Comparison of ENCODE assay signal across 13 cellular contexts in genomic region chr1:32496127-32496526, GRCh38. TPM values are rescaled to one million over a fixed set of nuclear protein-coding genes. Genes with fewer than 3 reads are reported as not detected.
DNase-seq lines count a peak whose midpoint lies in the region; ATAC-seq and TF ChIP-seq lines count a peak whose summit lies in the region.
"Had no signal": no experiment of that assay in that cellular context is flagged by ENCODE, and none has a peak within 500 bp of the region (broad histone marks: within the 10 kb centered on the region; RNA-seq: fewer than 3 reads in every experiment).

No MANE protein-coding gene starts in this region.

- H3K4me3 Mint-ChIP-seq in activated T-helper 17 cell treated with anti-CD3 and anti-CD28 coated beads, Interleukin-2, amount 50 U/mL, for 72 hours = peak overlapping the region; percentile 53
- no peak overlapping the region for H3K4me3 Mint-ChIP-seq in endodermal cell
- H3K4me3 Mint-ChIP-seq: activated CD4-positive, alpha-beta memory T cell treated with anti-CD3 and anti-CD28 coated beads for 36 hours; activated naive CD8-positive, alpha-beta T cell treated with anti-CD3 and anti-CD28 coated beads, Interleukin-2, amount 50 U/mL, for 24 hours had no signal

- H3K4me2 ChIP-seq in IMR-90 (ENCODE audit: low read depth, low read length) (peak overlapping the region; percentile 86), MM.1S (ENCODE audit: low read depth, low read length) (no peak overlapping the region)

- H3K36me3 ChIP-seq in IMR-90 (ENCODE audit: control insufficient read depth, insufficient read depth, low read length) (no peaks in the 10 kb centered on the region), sigmoid colon (no peaks in the 10 kb centered on the region), MM.1S (replicated peaks; ENCODE audit: insufficient read depth, low read length) (no peaks in the 10 kb centered on the region), endodermal cell (ENCODE audit: control insufficient read depth, insufficient read depth, low read length) (no peaks in the 10 kb centered on the region), colonic mucosa (no peaks in the 10 kb centered on the region)

- H3K4me1 ChIP-seq in IMR-90 (ENCODE audit: control insufficient read depth, insufficient read depth, low read length) (peaks cover 3% of the 10 kb centered on the region), sigmoid colon (peaks cover 0 to 25% (median 10%) of the 10 kb centered on the region in 4 donors), MM.1S (ENCODE audit: low read length) (peaks cover 3% of the 10 kb centered on the region; the same call in 1 of the 2 replicates), endodermal cell (ENCODE audit: control insufficient read depth, insufficient read depth, low read length) (no peaks in the 10 kb centered on the region), colonic mucosa (no peaks in the 10 kb centered on the region)

- H4K5ac ChIP-seq in IMR-90 (ENCODE audit: low read depth, low read length) = no peak overlapping the region

- peak overlapping the region; percentile 60 for H3K27ac Mint-ChIP-seq in activated T-helper 17 cell treated with anti-CD3 and anti-CD28 coated beads, Interleukin-2, amount 50 U/mL, for 72 hours
- no peak overlapping the region for H3K27ac Mint-ChIP-seq in endodermal cell
- H3K27ac Mint-ChIP-seq: activated CD4-positive, alpha-beta memory T cell treated with anti-CD3 and anti-CD28 coated beads for 36 hours; activated naive CD8-positive, alpha-beta T cell treated with anti-CD3 and anti-CD28 coated beads, Interleukin-2, amount 50 U/mL, for 24 hours had no signal

- H4K91ac ChIP-seq in IMR-90 (ENCODE audit: insufficient read depth, low read depth, low read length) = no peak overlapping the region

- no peak overlapping the region for H3K27ac ChIP-seq in IMR-90 (ENCODE audit: insufficient read depth, low read length)
- peak overlapping the region; percentile 17 to 57 (median 52) for H3K27ac ChIP-seq in sigmoid colon
- H3K27ac ChIP-seq in MM.1S (ENCODE audit: low read length) = no peak overlapping the region
- no peak overlapping the region for H3K27ac ChIP-seq in endodermal cell (ENCODE audit: low read depth, low read length)
- H3K27ac ChIP-seq in colonic mucosa = no peak overlapping the region

- no peak overlapping the region for H2BK15ac ChIP-seq in IMR-90 (ENCODE audit: low read depth, low read length)

- H2AFZ ChIP-seq in IMR-90 (replicated peaks; ENCODE audit: low read length, poor library complexity) = no peak overlapping the region
- H2AFZ ChIP-seq in MM.1S (ENCODE audit: low read length) = no peak overlapping the region

- peak; percentile 55 for DNase-seq in IMR-90
- DNase-seq in foreskin fibroblast = peak; percentile 48 to 68
- no peak for DNase-seq in sigmoid colon
- no peak for DNase-seq in MM.1S
- no peak for DNase-seq in retina
- no peak for DNase-seq in endodermal cell
- no peak for DNase-seq in colonic mucosa
- DNase-seq: activated CD4-positive, alpha-beta memory T cell treated with anti-CD3 and anti-CD28 coated beads for 36 hours; activated naive CD8-positive, alpha-beta T cell treated with anti-CD3 and anti-CD28 coated beads, Interleukin-2, amount 50 U/mL, for 24 hours; Caco-2; NCI-H146 had no signal

- no peak for TF ChIP-seq POLR2A in IMR-90 (IDR thresholded peaks at IDR 0.05; ENCODE audit: low read depth, low read length)
- no peak for TF ChIP-seq POLR2A in sigmoid colon (IDR thresholded peaks at IDR 0.05)

- intact Hi-C loops in IMR-90 (cut with micrococcal nuclease) (no loop called here), sigmoid colon (cut with DNase I) (loop anchor here (5.0 kb wide), 1 partner anchor 156 kb away; the partner anchor contains the start of genes RBBP4 and ZBTB8OS), colonic mucosa (cut with DNase I) (no loop called here)

- no peak overlapping the region for H3K14ac ChIP-seq in IMR-90 (replicated peaks; ENCODE audit: low read depth, low read length)

- WGBS in IMR-90 (ENCODE audit: extremely low coverage in 2 of 2, insufficient read length in 1 of 2), 2 experiments = no CpG with 5 or more reads among the region's 5 CpGs
- 65 to 86% methylated on average over 5 of the region's 5 CpGs for WGBS in sigmoid colon, 2 donors
- WGBS in endodermal cell (ENCODE audit: insufficient coverage in 1 of 2, insufficient read length in 1 of 2), 2 experiments = 97 to 99% methylated on average over 5 of the region's 5 CpGs

- in situ Hi-C loops in IMR-90 (cut with MboI; ENCODE audit: low sequenced_read_pairs) = no loop called here

- H3K23ac ChIP-seq in IMR-90 (ENCODE audit: low read depth, low read length) = no peak overlapping the region

- H3K56ac ChIP-seq in IMR-90 (ENCODE audit: extremely low read depth, insufficient read depth, low read length) = no peak overlapping the region

- no peaks in the 10 kb centered on the region for H3K27me3 Mint-ChIP-seq in activated T-helper 17 cell treated with anti-CD3 and anti-CD28 coated beads, Interleukin-2, amount 50 U/mL, for 72 hours
- no peaks in the 10 kb centered on the region for H3K27me3 Mint-ChIP-seq in endodermal cell (ENCODE audit: insufficient read depth)

- H2BK20ac ChIP-seq in IMR-90 (ENCODE audit: low read depth, low read length) = no peak overlapping the region

- CTCF ChIA-PET in IMR-90 (lab: Yijun Ruan, JAX) = interaction anchor here (0.5 to 1.5 kb wide), 2 partner anchors 24 to 27 kb away, joined by 3 to 4 read pairs; no protein-coding TSS in a partner anchor

- H3K9me1 ChIP-seq in IMR-90 (ENCODE audit: insufficient read depth, low read length) = no peaks in the 10 kb centered on the region

- H4K8ac ChIP-seq in IMR-90 (ENCODE audit: low read depth in 2 of 2, low read length in 2 of 2) = peak overlapping the region in 1 of 2 experiments; percentile 47; a peak in 1 of 4 replicates

- H3K36me3 Mint-ChIP-seq in activated T-helper 17 cell treated with anti-CD3 and anti-CD28 coated beads, Interleukin-2, amount 50 U/mL, for 72 hours (ENCODE audit: low read depth) = no peaks in the 10 kb centered on the region
- H3K36me3 Mint-ChIP-seq in endodermal cell (ENCODE audit: low read depth) = peaks cover 3% of the 10 kb centered on the region
- H3K36me3 Mint-ChIP-seq: activated CD4-positive, alpha-beta memory T cell treated with anti-CD3 and anti-CD28 coated beads for 36 hours had no signal

- H2BK120ac ChIP-seq in IMR-90 (ENCODE audit: low read depth, low read length) = no peak overlapping the region

- H3K9ac ChIP-seq in IMR-90 (ENCODE audit: low read depth, low read length) (peak overlapping the region; percentile 38; the same call in 1 of the 2 replicates), MM.1S (ENCODE audit: low read length) (no peak overlapping the region), endodermal cell (ENCODE audit: extremely low read depth, low read length, poor library complexity, severe bottlenecking) (no peak overlapping the region), colonic mucosa (ENCODE audit: low read depth in 2 of 2, low read length in 2 of 2) (no peak overlapping the region)

- H3K9me3 ChIP-seq in IMR-90 (ENCODE audit: control insufficient read depth, insufficient read depth, low read length) (no peaks in the 10 kb centered on the region), sigmoid colon (no peaks in the 10 kb centered on the region), MM.1S (replicated peaks; ENCODE audit: insufficient read depth, low read length) (no peaks in the 10 kb centered on the region), endodermal cell (ENCODE audit: control insufficient read depth, low read length) (no peaks in the 10 kb centered on the region), colonic mucosa (no peaks in the 10 kb centered on the region)
- H3K9me3 ChIP-seq: Caco-2 had no signal

- H3K4me1 Mint-ChIP-seq in activated T-helper 17 cell treated with anti-CD3 and anti-CD28 coated beads, Interleukin-2, amount 50 U/mL, for 72 hours = peaks cover 4% of the 10 kb centered on the region
- peaks cover 12% of the 10 kb centered on the region for H3K4me1 Mint-ChIP-seq in endodermal cell

- no peak overlapping the region for H2BK5ac ChIP-seq in IMR-90 (ENCODE audit: low read depth, low read length, poor library complexity, severe bottlenecking)

- no peaks in the 10 kb centered on the region for H3K9me3 Mint-ChIP-seq in activated T-helper 17 cell treated with anti-CD3 and anti-CD28 coated beads, Interleukin-2, amount 50 U/mL, for 72 hours
- H3K9me3 Mint-ChIP-seq in endodermal cell = no peaks in the 10 kb centered on the region
- H3K9me3 Mint-ChIP-seq: activated CD4-positive, alpha-beta memory T cell treated with anti-CD3 and anti-CD28 coated beads for 36 hours; activated naive CD8-positive, alpha-beta T cell treated with anti-CD3 and anti-CD28 coated beads, Interleukin-2, amount 50 U/mL, for 24 hours had no signal

- TF ChIP-seq CTCF in IMR-90 (conservative IDR thresholded peaks at IDR 0.05; ENCODE audit: low read depth, low read length) (no peak), foreskin fibroblast (IDR thresholded peaks at IDR 0.05; ENCODE audit: low read depth, low read length) (no peak), sigmoid colon (IDR thresholded peaks at IDR 0.05) (no peak), MM.1S (IDR thresholded peaks at IDR 0.05; ENCODE audit: low read length) (no peak), endodermal cell (conservative IDR thresholded peaks at IDR 0.05) (no peak), colonic mucosa (IDR thresholded peaks at IDR 0.05) (no peak)

- H3K4ac ChIP-seq in IMR-90 (ENCODE audit: low read depth, low read length) = no peak overlapping the region

- H4K20me1 ChIP-seq in IMR-90 (ENCODE audit: insufficient read depth, low read length) (no peaks in the 10 kb centered on the region; the same call in 1 of the 2 replicates), MM.1S (ENCODE audit: insufficient read depth, low read length) (no peaks in the 10 kb centered on the region)

- POLR2A ChIA-PET in IMR-90 (lab: Charles Lee; ENCODE audit: unreplicated experiment) = no interaction called here

- H3K4me3 ChIP-seq in IMR-90 (ENCODE audit: insufficient read depth, low read depth, low read length) = peak overlapping the region; percentile 9; the same call in 1 of the 2 replicates
- H3K4me3 ChIP-seq in foreskin fibroblast (ENCODE audit: low read depth in 1 of 2, low read length in 2 of 2) = peak overlapping the region; percentile 22 to 25
- peak overlapping the region in 2 of 4 donors; percentile 10 to 14 for H3K4me3 ChIP-seq in sigmoid colon
- H3K4me3 ChIP-seq in MM.1S (ENCODE audit: low read length) = no peak overlapping the region
- no peak overlapping the region for H3K4me3 ChIP-seq in endodermal cell (ENCODE audit: low read length)
- no peak overlapping the region for H3K4me3 ChIP-seq in colonic mucosa

- no TSS peak for BruUV-seq in IMR-90 (replicated peaks; lab: Mats Ljungman, UMichigan)

- H3K79me2 ChIP-seq in MM.1S (ENCODE audit: low read length) = no peaks in the 10 kb centered on the region

- H3K27me3 ChIP-seq in IMR-90 (ENCODE audit: control insufficient read depth, insufficient read depth, low read length) = no peaks in the 10 kb centered on the region
- no peaks in the 10 kb centered on the region for H3K27me3 ChIP-seq in sigmoid colon
- H3K27me3 ChIP-seq in MM.1S (replicated peaks; ENCODE audit: insufficient read depth, low read length) = no peaks in the 10 kb centered on the region
- no peaks in the 10 kb centered on the region for H3K27me3 ChIP-seq in endodermal cell (ENCODE audit: control insufficient read depth, insufficient read depth, low read length, poor library complexity, severe bottlenecking)
- no peaks in the 10 kb centered on the region for H3K27me3 ChIP-seq in colonic mucosa

- dilution Hi-C loops in IMR-90 (cut with HindIII; ENCODE audit: low sequenced_read_pairs, unreplicated experiment) = no loop called here

- no peak for TF ChIP-seq RAD21 in IMR-90 (IDR thresholded peaks at IDR 0.05; ENCODE audit: low read length)

- no peak for ATAC-seq in IMR-90 (ENCODE audit: low read depth)
- ATAC-seq in activated T-helper 17 cell treated with anti-CD3 and anti-CD28 coated beads, Interleukin-2, amount 50 U/mL, for 72 hours (replicated peaks) = peak; percentile 62
- ATAC-seq: activated naive CD8-positive, alpha-beta T cell treated with anti-CD3 and anti-CD28 coated beads, Interleukin-2, amount 50 U/mL, for 24 hours had no signal

- no peaks in the 10 kb centered on the region for H3F3A ChIP-seq in MM.1S (ENCODE audit: insufficient read depth, low read length)

- no peak overlapping the region for H2AK5ac ChIP-seq in IMR-90 (ENCODE audit: low read depth, low read length)

- H3K79me1 ChIP-seq in IMR-90 (ENCODE audit: low read depth in 1 of 2, low read length in 2 of 2) = no peaks in the 10 kb centered on the region

- H3K9me2 ChIP-seq in MM.1S (replicated peaks; ENCODE audit: insufficient read depth, low read length) = no peaks in the 10 kb centered on the region

- H3K18ac ChIP-seq in IMR-90 (ENCODE audit: low read depth, low read length) = no peak overlapping the region

- TF ChIP-seq EP300 in sigmoid colon (IDR thresholded peaks at IDR 0.05) = no peak

- no peak overlapping the region for H2AK9ac ChIP-seq in IMR-90 (replicated peaks; ENCODE audit: low read depth, low read length, poor library complexity)

RNA-seq across cellular contexts. Expression of gene ZBTB8B, which starts 31.3 kb away (rescaled TPM):
- total RNA-seq in IMR-90 (2012; rRNA removed) (not detected in 2 replicates), sigmoid colon (under 1 TPM in 3 of 4 donors, not detected in 1; under 0.01 TPM), endodermal cell (1 to 10 TPM; 2.7 to 5.0 TPM), colonic mucosa (not detected)
- polyA plus RNA-seq in IMR-90 (2012; rRNA removed) (not detected in 2 replicates), sigmoid colon (under 1 TPM in 1 of 3 donors, not detected in 2; 0.01 TPM)
- 0.01 TPM in 1 of 2 replicates, not detected in the other for polyA plus RNA-seq in IMR-90 (2012; cell fraction: cytosol; rRNA removed)
- polyA plus RNA-seq in IMR-90 (2012; cell fraction: nucleus; rRNA removed; ENCODE audit: low replicate concordance) = under 0.01 TPM in 1 of 2 replicates, not detected in the other
- not detected for total RNA-seq in activated T-helper 17 cell treated with anti-CD3 and anti-CD28 coated beads, Interleukin-2, amount 50 U/mL, for 72 hours
- 1.4 TPM for polyA plus RNA-seq in endodermal cell (2013, experiment 1 of 2)
- 1.4 TPM for polyA plus RNA-seq in endodermal cell (2013, experiment 2 of 2)
- total RNA-seq: activated CD4-positive, alpha-beta memory T cell treated with anti-CD3 and anti-CD28 coated beads for 36 hours; Caco-2; glomerular endothelial cell had no signal

RNA-seq across cellular contexts. Expression of gene ZBTB8A, which starts 43.1 kb away (rescaled TPM):
- total RNA-seq in IMR-90 (2012; rRNA removed) (6.1 and 7.5 TPM in 2 replicates), sigmoid colon (10 to 100 TPM in 1 of 4 donors, 1 to 10 TPM in 3; 5.6 to 10.8 (median 7.0) TPM), endodermal cell (10 to 100 TPM; 22.6 to 25.3 TPM), colonic mucosa (1 to 10 TPM; 6.5 to 7.1 TPM)
- polyA plus RNA-seq in IMR-90 (2012; rRNA removed) (1.8 and 2.1 TPM in 2 replicates), sigmoid colon (1 to 10 TPM; 1.8 to 2.4 (median 2.1) TPM)
- polyA plus RNA-seq in IMR-90 (2012; cell fraction: cytosol; rRNA removed) = 0.47 and 0.58 TPM in 2 replicates
- polyA plus RNA-seq in IMR-90 (2012; cell fraction: nucleus; rRNA removed; ENCODE audit: low replicate concordance) = 0.46 and 2.4 TPM in 2 replicates
- total RNA-seq in activated T-helper 17 cell treated with anti-CD3 and anti-CD28 coated beads, Interleukin-2, amount 50 U/mL, for 72 hours = under 1 TPM; 0.03 to 0.26 TPM
- polyA plus RNA-seq in endodermal cell (2013, experiment 1 of 2) = 13.4 TPM
- 15.3 TPM for polyA plus RNA-seq in endodermal cell (2013, experiment 2 of 2)

Comparison
In these comparisons a context has a peak if more than half of its experiments do, and no peak if none do; other contexts are left out.
1. DNase-seq: peak in IMR-90 (single experiment) and foreskin fibroblast (2 of 2); none in sigmoid colon (single experiment), MM.1S (single experiment), retina (single experiment), endodermal cell (single experiment) and colonic mucosa (single experiment).
2. H3K27ac ChIP-seq: peak in sigmoid colon (4 of 4); none in IMR-90 (single experiment), MM.1S (single experiment), endodermal cell (single experiment) and colonic mucosa (single experiment).
3. H3K4me3 ChIP-seq: peak in IMR-90 (single experiment) and foreskin fibroblast (2 of 2); none in MM.1S (single experiment), endodermal cell (single experiment) and colonic mucosa (single experiment).